1 cellular context compared by ENCODE assay signal in genomic region chr6:34237722-34238506, GRCh38.
TF ChIP-seq lines count a peak whose summit lies in the region.

No MANE protein-coding gene starts in this region.

TF ChIP-seq in K562, 482 proteins besides CTCF, POLR2A, EP300 and RAD21 (continued from another document and continues in another):
- no peak for TF ChIP-seq ZC3H4 (CRISPR knock-in tag; IDR thresholded peaks at IDR 0.05; ENCODE audit: borderline replicate concordance)
- TF ChIP-seq MYC (IDR thresholded peaks at IDR 0.05; ENCODE audit: low read depth, low read length) = peak; percentile 100
- peak; percentile 89 for TF ChIP-seq MYC (CRISPR knock-in tag; IDR thresholded peaks at IDR 0.05; ENCODE audit: borderline replicate concordance, low read depth)
- TF ChIP-seq EP400 (IDR thresholded peaks at IDR 0.05) = peak; percentile 95
- 0 out of 4 replicates have a peak, but pooled peaks of 1 of the 2 experiments have one; percentile 47 for TF ChIP-seq KDM4B (IDR thresholded peaks at IDR 0.05; ENCODE audit: borderline replicate concordance in 2 of 2, low read depth in 1 of 2)
- TF ChIP-seq ASH1L (IDR thresholded peaks at IDR 0.05; ENCODE audit: borderline replicate concordance, low read depth, partially characterized antibody) = no peak
- TF ChIP-seq CBFB (CRISPR knock-in tag; IDR thresholded peaks at IDR 0.05) = peak; percentile 93; the same call in 1 of the 2 replicates
- TF ChIP-seq, protein P1, sequence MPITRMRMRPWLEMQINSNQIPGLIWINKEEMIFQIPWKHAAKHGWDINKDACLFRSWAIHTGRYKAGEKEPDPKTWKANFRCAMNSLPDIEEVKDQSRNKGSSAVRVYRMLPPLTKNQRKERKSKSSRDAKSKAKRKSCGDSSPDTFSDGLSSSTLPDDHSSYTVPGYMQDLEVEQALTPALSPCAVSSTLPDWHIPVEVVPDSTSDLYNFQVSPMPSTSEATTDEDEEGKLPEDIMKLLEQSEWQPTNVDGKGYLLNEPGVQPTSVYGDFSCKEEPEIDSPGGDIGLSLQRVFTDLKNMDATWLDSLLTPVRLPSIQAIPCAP (CRISPR knock-in tag; IDR thresholded peaks at IDR 0.05; ENCODE audit: borderline replicate concordance) = peak; percentile 95; the same call in 1 of the 2 replicates
- TF ChIP-seq XRCC3 (IDR thresholded peaks at IDR 0.05) = no peak
- TF ChIP-seq HMG20A (CRISPR knock-in tag; conservative IDR thresholded peaks at IDR 0.05) = no peak
- 0 out of 2 replicates have a peak, but pooled peaks have one; percentile 36 for TF ChIP-seq ZBTB17 (CRISPR knock-in tag; IDR thresholded peaks at IDR 0.05)
- no peak for TF ChIP-seq PKNOX1 (IDR thresholded peaks at IDR 0.05)
- TF ChIP-seq NR2F6 (CRISPR knock-in tag; IDR thresholded peaks at IDR 0.05) = no peak
- 0 out of 2 replicates have a peak, but pooled peaks have one; percentile 41 for TF ChIP-seq ZBED1 (IDR thresholded peaks at IDR 0.05)
- TF ChIP-seq, protein P2, sequence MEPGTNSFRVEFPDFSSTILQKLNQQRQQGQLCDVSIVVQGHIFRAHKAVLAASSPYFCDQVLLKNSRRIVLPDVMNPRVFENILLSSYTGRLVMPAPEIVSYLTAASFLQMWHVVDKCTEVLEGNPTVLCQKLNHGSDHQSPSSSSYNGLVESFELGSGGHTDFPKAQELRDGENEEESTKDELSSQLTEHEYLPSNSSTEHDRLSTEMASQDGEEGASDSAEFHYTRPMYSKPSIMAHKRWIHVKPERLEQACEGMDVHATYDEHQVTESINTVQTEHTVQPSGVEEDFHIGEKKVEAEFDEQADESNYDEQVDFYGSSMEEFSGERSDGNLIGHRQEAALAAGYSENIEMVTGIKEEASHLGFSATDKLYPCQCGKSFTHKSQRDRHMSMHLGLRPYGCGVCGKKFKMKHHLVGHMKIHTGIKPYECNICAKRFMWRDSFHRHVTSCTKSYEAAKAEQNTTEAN (CRISPR knock-in tag; IDR thresholded peaks at IDR 0.05) = peak; percentile 94
- TF ChIP-seq SIX5 (IDR thresholded peaks at IDR 0.05; ENCODE audit: borderline replicate concordance in 1 of 2, insufficient read depth in 1 of 2, low read depth in 1 of 2, low read length in 2 of 2) = no peak
- peak in 1 of 2 experiments; percentile 64; a peak in 1 of 4 replicates for TF ChIP-seq HDAC1 (IDR thresholded peaks at IDR 0.05)
- TF ChIP-seq SAFB2 (IDR thresholded peaks at IDR 0.05; ENCODE audit: borderline replicate concordance, low read depth, low read length, severe bottlenecking) = no peak
- TF ChIP-seq HINFP (tag; conservative IDR thresholded peaks at IDR 0.05; ENCODE audit: low read depth) = no peak
- no peak for TF ChIP-seq SRSF7 (optimal IDR thresholded peaks at IDR 0.05; ENCODE audit: low read depth, low read length)
- TF ChIP-seq BRF1 (IDR thresholded peaks at IDR 0.05; ENCODE audit: borderline replicate concordance, extremely low read depth, insufficient read length) = no peak
- no peak; the same call in 1 of the 2 replicates for TF ChIP-seq USF1 (CRISPR knock-in tag; IDR thresholded peaks at IDR 0.05)
- peak; percentile 85; the same call in 1 of the 2 replicates for TF ChIP-seq CBX1 (IDR thresholded peaks at IDR 0.05; ENCODE audit: low read depth)
- TF ChIP-seq GTF2E2 (tag; IDR thresholded peaks at IDR 0.05) = peak; percentile 84; the same call in 1 of the 2 replicates
- TF ChIP-seq, protein P3, sequence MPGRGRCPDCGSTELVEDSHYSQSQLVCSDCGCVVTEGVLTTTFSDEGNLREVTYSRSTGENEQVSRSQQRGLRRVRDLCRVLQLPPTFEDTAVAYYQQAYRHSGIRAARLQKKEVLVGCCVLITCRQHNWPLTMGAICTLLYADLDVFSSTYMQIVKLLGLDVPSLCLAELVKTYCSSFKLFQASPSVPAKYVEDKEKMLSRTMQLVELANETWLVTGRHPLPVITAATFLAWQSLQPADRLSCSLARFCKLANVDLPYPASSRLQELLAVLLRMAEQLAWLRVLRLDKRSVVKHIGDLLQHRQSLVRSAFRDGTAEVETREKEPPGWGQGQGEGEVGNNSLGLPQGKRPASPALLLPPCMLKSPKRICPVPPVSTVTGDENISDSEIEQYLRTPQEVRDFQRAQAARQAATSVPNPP (IDR thresholded peaks at IDR 0.05; ENCODE audit: borderline replicate concordance, insufficient read depth, insufficient read length) = no peak
- peak; percentile 70 for TF ChIP-seq ZNF121 (CRISPR knock-in tag; conservative IDR thresholded peaks at IDR 0.05)
- TF ChIP-seq, protein P4, sequence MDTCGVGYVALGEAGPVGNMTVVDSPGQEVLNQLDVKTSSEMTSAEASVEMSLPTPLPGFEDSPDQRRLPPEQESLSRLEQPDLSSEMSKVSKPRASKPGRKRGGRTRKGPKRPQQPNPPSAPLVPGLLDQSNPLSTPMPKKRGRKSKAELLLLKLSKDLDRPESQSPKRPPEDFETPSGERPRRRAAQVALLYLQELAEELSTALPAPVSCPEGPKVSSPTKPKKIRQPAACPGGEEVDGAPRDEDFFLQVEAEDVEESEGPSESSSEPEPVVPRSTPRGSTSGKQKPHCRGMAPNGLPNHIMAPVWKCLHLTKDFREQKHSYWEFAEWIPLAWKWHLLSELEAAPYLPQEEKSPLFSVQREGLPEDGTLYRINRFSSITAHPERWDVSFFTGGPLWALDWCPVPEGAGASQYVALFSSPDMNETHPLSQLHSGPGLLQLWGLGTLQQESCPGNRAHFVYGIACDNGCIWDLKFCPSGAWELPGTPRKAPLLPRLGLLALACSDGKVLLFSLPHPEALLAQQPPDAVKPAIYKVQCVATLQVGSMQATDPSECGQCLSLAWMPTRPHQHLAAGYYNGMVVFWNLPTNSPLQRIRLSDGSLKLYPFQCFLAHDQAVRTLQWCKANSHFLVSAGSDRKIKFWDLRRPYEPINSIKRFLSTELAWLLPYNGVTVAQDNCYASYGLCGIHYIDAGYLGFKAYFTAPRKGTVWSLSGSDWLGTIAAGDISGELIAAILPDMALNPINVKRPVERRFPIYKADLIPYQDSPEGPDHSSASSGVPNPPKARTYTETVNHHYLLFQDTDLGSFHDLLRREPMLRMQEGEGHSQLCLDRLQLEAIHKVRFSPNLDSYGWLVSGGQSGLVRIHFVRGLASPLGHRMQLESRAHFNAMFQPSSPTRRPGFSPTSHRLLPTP (IDR thresholded peaks at IDR 0.05; ENCODE audit: borderline replicate concordance, extremely low read depth, insufficient read length) = no peak
- TF ChIP-seq YBX1 (IDR thresholded peaks at IDR 0.05) = no peak
- no peak for TF ChIP-seq ZNF445 (CRISPR knock-in tag; IDR thresholded peaks at IDR 0.05; ENCODE audit: low read depth)
- peak; percentile 59 for TF ChIP-seq SOX6 (IDR thresholded peaks at IDR 0.05)
- TF ChIP-seq ZMIZ1 (IDR thresholded peaks at IDR 0.05; ENCODE audit: low read depth in 2 of 2, low read length in 2 of 2) = 0 out of 4 replicates have a peak, but pooled peaks of 1 of the 2 experiments have one; percentile 38
- peak; percentile 99 for TF ChIP-seq KAT7 (CRISPR knock-in tag; IDR thresholded peaks at IDR 0.05; ENCODE audit: borderline replicate concordance)
- no peak for TF ChIP-seq ZNF408 (CRISPR knock-in tag; IDR thresholded peaks at IDR 0.05; ENCODE audit: low read depth)
- TF ChIP-seq FUS (optimal IDR thresholded peaks at IDR 0.05; ENCODE audit: low read depth, low read length) = peak; percentile 61
- TF ChIP-seq SNIP1 (IDR thresholded peaks at IDR 0.05; ENCODE audit: low read depth) = no peak
- TF ChIP-seq, protein P5, sequence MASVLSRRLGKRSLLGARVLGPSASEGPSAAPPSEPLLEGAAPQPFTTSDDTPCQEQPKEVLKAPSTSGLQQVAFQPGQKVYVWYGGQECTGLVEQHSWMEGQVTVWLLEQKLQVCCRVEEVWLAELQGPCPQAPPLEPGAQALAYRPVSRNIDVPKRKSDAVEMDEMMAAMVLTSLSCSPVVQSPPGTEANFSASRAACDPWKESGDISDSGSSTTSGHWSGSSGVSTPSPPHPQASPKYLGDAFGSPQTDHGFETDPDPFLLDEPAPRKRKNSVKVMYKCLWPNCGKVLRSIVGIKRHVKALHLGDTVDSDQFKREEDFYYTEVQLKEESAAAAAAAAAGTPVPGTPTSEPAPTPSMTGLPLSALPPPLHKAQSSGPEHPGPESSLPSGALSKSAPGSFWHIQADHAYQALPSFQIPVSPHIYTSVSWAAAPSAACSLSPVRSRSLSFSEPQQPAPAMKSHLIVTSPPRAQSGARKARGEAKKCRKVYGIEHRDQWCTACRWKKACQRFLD (CRISPR knock-in tag; IDR thresholded peaks at IDR 0.05) = peak; percentile 91
- TF ChIP-seq MYBL2 (IDR thresholded peaks at IDR 0.05; ENCODE audit: low read depth) = no peak
- no peak for TF ChIP-seq MYBL2 (CRISPR knock-in tag; IDR thresholded peaks at IDR 0.05; ENCODE audit: borderline replicate concordance)
- TF ChIP-seq, protein P6, sequence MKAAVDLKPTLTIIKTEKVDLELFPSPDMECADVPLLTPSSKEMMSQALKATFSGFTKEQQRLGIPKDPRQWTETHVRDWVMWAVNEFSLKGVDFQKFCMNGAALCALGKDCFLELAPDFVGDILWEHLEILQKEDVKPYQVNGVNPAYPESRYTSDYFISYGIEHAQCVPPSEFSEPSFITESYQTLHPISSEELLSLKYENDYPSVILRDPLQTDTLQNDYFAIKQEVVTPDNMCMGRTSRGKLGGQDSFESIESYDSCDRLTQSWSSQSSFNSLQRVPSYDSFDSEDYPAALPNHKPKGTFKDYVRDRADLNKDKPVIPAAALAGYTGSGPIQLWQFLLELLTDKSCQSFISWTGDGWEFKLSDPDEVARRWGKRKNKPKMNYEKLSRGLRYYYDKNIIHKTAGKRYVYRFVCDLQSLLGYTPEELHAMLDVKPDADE (conservative IDR thresholded peaks at IDR 0.05; ENCODE audit: control insufficient read depth, low read depth, low read length) = peak; percentile 91
